1 cellular context compared by ENCODE assay signal in the genomic region with DNA sequence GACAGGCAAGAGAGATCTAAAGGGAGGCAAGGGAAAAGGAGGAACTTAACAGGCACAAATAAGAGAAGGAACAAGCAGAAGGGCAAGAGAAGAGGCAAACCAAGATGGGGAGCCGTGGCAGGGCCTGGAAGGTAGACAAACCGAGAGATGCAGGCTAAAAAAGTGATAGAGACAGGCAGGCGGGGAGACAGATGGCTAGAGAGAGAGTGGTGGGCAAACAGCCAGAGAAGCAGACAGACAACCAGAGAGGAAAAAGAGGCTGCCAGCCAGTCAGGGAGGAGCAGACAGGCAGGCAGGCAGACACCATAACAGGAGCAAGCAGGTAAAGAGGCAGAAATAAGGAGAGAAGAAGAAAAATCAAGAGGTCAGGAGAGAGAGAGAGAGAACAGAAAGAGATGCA.
A peak's percentile ranks its signal among the peaks of the same experiment; 100 is the strongest.
TF ChIP-seq lines count a peak whose summit lies in the region.

No MANE protein-coding gene starts in this region.

TF ChIP-seq in K562, 482 proteins besides CTCF, POLR2A, EP300 and RAD21:
- TF ChIP-seq MYNN (IDR thresholded peaks at IDR 0.05) (no peak), MYNN (CRISPR knock-in tag; IDR thresholded peaks at IDR 0.05) (no peak), NFIC (IDR thresholded peaks at IDR 0.05) (0 out of 2 replicates have a peak, but pooled peaks have one; percentile 43), CBX8 (IDR thresholded peaks at IDR 0.05; ENCODE audit: borderline replicate concordance, extremely low read depth, low read depth, low read length, poor library complexity, severe bottlenecking) (no peak), ZNF766 (CRISPR knock-in tag; conservative IDR thresholded peaks at IDR 0.05) (no peak), RBBP5 (IDR thresholded peaks at IDR 0.05; ENCODE audit: borderline replicate concordance, insufficient read depth, low read length, poor library complexity, severe bottlenecking) (no peak), ARID1B (IDR thresholded peaks at IDR 0.05) (peak; percentile 5; the same call in 1 of the 2 replicates)
- TF ChIP-seq, protein P1, sequence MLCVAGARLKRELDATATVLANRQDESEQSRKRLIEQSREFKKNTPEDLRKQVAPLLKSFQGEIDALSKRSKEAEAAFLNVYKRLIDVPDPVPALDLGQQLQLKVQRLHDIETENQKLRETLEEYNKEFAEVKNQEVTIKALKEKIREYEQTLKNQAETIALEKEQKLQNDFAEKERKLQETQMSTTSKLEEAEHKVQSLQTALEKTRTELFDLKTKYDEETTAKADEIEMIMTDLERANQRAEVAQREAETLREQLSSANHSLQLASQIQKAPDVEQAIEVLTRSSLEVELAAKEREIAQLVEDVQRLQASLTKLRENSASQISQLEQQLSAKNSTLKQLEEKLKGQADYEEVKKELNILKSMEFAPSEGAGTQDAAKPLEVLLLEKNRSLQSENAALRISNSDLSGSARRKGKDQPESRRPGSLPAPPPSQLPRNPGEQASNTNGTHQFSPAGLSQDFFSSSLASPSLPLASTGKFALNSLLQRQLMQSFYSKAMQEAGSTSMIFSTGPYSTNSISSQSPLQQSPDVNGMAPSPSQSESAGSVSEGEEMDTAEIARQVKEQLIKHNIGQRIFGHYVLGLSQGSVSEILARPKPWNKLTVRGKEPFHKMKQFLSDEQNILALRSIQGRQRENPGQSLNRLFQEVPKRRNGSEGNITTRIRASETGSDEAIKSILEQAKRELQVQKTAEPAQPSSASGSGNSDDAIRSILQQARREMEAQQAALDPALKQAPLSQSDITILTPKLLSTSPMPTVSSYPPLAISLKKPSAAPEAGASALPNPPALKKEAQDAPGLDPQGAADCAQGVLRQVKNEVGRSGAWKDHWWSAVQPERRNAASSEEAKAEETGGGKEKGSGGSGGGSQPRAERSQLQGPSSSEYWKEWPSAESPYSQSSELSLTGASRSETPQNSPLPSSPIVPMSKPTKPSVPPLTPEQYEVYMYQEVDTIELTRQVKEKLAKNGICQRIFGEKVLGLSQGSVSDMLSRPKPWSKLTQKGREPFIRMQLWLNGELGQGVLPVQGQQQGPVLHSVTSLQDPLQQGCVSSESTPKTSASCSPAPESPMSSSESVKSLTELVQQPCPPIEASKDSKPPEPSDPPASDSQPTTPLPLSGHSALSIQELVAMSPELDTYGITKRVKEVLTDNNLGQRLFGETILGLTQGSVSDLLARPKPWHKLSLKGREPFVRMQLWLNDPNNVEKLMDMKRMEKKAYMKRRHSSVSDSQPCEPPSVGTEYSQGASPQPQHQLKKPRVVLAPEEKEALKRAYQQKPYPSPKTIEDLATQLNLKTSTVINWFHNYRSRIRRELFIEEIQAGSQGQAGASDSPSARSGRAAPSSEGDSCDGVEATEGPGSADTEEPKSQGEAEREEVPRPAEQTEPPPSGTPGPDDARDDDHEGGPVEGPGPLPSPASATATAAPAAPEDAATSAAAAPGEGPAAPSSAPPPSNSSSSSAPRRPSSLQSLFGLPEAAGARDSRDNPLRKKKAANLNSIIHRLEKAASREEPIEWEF (CRISPR knock-in tag; IDR thresholded peaks at IDR 0.05) = no peak
- TF ChIP-seq, protein P2, sequence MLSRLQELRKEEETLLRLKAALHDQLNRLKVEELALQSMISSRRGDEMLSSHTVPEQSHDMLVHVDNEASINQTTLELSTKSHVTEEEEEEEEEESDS (CRISPR knock-in tag; IDR thresholded peaks at IDR 0.05) = no peak
- TF ChIP-seq, protein P3, sequence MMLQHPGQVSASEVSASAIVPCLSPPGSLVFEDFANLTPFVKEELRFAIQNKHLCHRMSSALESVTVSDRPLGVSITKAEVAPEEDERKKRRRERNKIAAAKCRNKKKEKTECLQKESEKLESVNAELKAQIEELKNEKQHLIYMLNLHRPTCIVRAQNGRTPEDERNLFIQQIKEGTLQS (IDR thresholded peaks at IDR 0.05) = no peak
- TF ChIP-seq, protein P3 (CRISPR knock-in tag; conservative IDR thresholded peaks at IDR 0.05) = no peak
